1 cellular context compared by ENCODE assay signal in genomic region chr6:89501239-89501638, GRCh38.
TF ChIP-seq lines count a peak whose summit lies in the region.

No MANE protein-coding gene starts in this region.

TF ChIP-seq in SK-N-SH treated with all-trans-retinoic acid at 6 μM for 48 hours, 23 proteins besides CTCF, POLR2A, EP300 and RAD21 (continued from another document):
- TF ChIP-seq, protein P1, sequence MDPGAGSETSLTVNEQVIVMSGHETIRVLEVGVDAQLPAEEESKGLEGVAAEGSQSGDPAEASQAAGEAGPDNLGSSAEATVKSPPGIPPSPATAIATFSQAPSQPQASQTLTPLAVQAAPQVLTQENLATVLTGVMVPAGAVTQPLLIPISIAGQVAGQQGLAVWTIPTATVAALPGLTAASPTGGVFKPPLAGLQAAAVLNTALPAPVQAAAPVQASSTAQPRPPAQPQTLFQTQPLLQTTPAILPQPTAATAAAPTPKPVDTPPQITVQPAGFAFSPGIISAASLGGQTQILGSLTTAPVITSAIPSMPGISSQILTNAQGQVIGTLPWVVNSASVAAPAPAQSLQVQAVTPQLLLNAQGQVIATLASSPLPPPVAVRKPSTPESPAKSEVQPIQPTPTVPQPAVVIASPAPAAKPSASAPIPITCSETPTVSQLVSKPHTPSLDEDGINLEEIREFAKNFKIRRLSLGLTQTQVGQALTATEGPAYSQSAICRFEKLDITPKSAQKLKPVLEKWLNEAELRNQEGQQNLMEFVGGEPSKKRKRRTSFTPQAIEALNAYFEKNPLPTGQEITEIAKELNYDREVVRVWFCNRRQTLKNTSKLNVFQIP (CRISPR knock-in tag; IDR thresholded peaks at IDR 0.05; ENCODE audit: borderline replicate concordance, low read depth): no peak
- no peak for TF ChIP-seq OSR1 (CRISPR knock-in tag; IDR thresholded peaks at IDR 0.05)
- TF ChIP-seq PPARA (CRISPR knock-in tag; IDR thresholded peaks at IDR 0.05; ENCODE audit: borderline replicate concordance): no peak
- TF ChIP-seq ESRRG (CRISPR knock-in tag; IDR thresholded peaks at IDR 0.05): no peak
- TF ChIP-seq ZNF565 (CRISPR knock-in tag; conservative IDR thresholded peaks at IDR 0.05; ENCODE audit: low read depth): no peak
